ENCODE assay signal across 11 cellular contexts in the genomic region with DNA sequence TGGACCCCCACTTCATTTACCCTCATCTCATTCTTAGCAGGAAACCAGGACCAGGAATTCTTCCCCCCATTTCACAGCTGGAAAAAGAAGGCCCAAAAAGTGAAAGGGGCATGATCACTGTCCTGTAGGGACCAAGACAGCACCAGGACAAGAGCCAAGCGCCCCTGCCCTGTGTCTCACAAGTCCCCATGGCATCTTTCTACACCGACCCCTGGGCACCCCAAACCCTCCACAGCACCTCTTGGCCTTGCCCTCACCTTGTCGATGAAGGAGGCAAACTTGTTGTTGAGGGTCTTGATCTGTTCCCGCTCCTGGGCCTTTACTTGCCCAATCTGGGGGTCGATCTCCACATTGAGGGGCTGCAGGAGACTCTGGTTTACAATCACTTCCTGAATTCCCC. TPM values are rescaled to one million over a fixed set of nuclear protein-coding genes. Genes with fewer than 3 reads are reported as not detected.
"Had no signal": no experiment of that assay in that cellular context is flagged by ENCODE, and none has a peak within 500 bp of the region (broad histone marks: within the 10 kb centered on the region; RNA-seq: fewer than 3 reads in every experiment).

No MANE protein-coding gene starts in this region.

- H3K4me1 ChIP-seq: HAP-1 had no signal

- H3K27ac ChIP-seq: GM23248 had no signal

- H3K9me3 ChIP-seq: HAP-1 had no signal

- H3K36me3 ChIP-seq: HAP-1 had no signal

- ATAC-seq: GM23338, HCT116 had no signal

- DNase-seq: GM23248, GOT3, H7, H9, HCEC 1CT, HFFc6 had no signal

- H3K4me3 ChIP-seq: GM23248, GM23338, HAP-1 had no signal

RNA-seq across cellular contexts. Expression of a gene that starts 0.7 kb away (rescaled TPM):
- total RNA-seq: GM23248, GM23338, H1, H4, H7, H9, HFFc6 had no signal

RNA-seq across cellular contexts. Expression of a gene that starts 19.5 kb away (rescaled TPM):
- total RNA-seq: GM23248, GM23338, H1, H4, H7, H9, HFFc6 had no signal

RNA-seq across cellular contexts. Expression of a gene that starts 37.5 kb away (rescaled TPM):
- total RNA-seq: GM23338, H1, H4, H7, H9 had no signal

RNA-seq across cellular contexts. Expression of a gene that starts 57.7 kb away (rescaled TPM):
- total RNA-seq: GM23248, H1, H4, H7, H9, HFFc6 had no signal
